ENCODE assay signal across 35 cellular contexts in the genomic region with DNA sequence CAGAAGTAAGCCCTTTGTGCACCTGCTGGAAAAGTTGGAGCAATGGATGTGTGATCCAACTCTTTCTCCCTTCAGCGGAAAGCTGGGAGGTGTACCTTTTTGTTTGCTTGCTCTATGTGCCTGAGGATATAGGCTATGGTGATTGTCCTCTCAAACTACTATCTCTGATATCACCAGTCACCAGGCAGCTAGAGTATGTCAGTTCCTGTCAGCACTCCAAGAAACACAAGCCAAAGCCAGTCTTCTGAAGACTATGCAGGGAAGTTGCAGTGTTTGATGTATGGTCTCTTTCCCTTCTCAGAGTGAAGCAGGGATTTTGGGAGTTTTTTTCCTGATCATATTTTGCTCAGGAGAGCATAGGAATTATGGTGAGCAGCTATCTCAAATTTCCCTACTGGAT.
"Had no signal": no experiment of that assay in that cellular context is flagged by ENCODE, and none has a peak within 500 bp of the region (broad histone marks: within the 10 kb centered on the region; RNA-seq: fewer than 3 reads in every experiment).

No MANE protein-coding gene starts in this region.

- H3K36me3 Mint-ChIP-seq: activated CD4-positive, alpha-beta memory T cell treated with anti-CD3 and anti-CD28 coated beads for 36 hours; activated CD8-positive, alpha-beta memory T cell treated with anti-CD3 and anti-CD28 coated beads, Interleukin-2, amount 10 ng/mL, durations not matched to agents 7 days and 5 days; activated naive CD4-positive, alpha-beta T cell treated with anti-CD3 and anti-CD28 coated beads, Interleukin-2, amount 50 U/mL, for 24 hours; activated naive CD8-positive, alpha-beta T cell treated with anti-CD3 and anti-CD28 coated beads for 36 hours; brain had no signal

- H3K27me3 Mint-ChIP-seq: activated B cell treated with CpG ODN at 0.5 μM for 24 hours; activated CD4-positive, alpha-beta memory T cell treated with anti-CD3 and anti-CD28 coated beads for 36 hours; activated CD8-positive, alpha-beta memory T cell treated with anti-CD3 and anti-CD28 coated beads, Interleukin-2, amount 10 ng/mL, durations not matched to agents 7 days and 5 days; activated naive CD8-positive, alpha-beta T cell treated with anti-CD3 and anti-CD28 coated beads, Interleukin-2, amount 50 U/mL, for 24 hours; central memory CD8-positive, alpha-beta T cell; effector memory CD8-positive, alpha-beta T cell had no signal

- H3K9me3 ChIP-seq: adrenal gland, esophagus squamous epithelium had no signal

- H3K4me1 ChIP-seq: breast epithelium, esophagus squamous epithelium, gastroesophageal sphincter, heart right ventricle had no signal

- H3K27ac ChIP-seq: adrenal gland, breast epithelium, esophagus squamous epithelium, gastroesophageal sphincter, heart right ventricle, hepatocyte, WERI-Rb-1 had no signal

- H3K4me3 Mint-ChIP-seq: activated B cell treated with CpG ODN at 0.5 μM for 24 hours; activated CD4-positive, alpha-beta memory T cell treated with anti-CD3 and anti-CD28 coated beads for 36 hours; activated CD8-positive, alpha-beta memory T cell treated with anti-CD3 and anti-CD28 coated beads, Interleukin-2, amount 10 ng/mL, durations not matched to agents 7 days and 5 days; activated CD8-positive, alpha-beta T cell treated with anti-CD3 and anti-CD28 coated beads, Interleukin-2, amount 10 ng/mL, durations not matched to agents 7 days and 5 days; activated naive CD4-positive, alpha-beta T cell treated with anti-CD3 and anti-CD28 coated beads for 36 hours; activated naive CD4-positive, alpha-beta T cell treated with anti-CD3 and anti-CD28 coated beads, Interleukin-2, amount 50 U/mL, for 24 hours; activated naive CD8-positive, alpha-beta T cell treated with anti-CD3 and anti-CD28 coated beads for 36 hours; activated naive CD8-positive, alpha-beta T cell treated with anti-CD3 and anti-CD28 coated beads, Interleukin-2, amount 50 U/mL, for 24 hours; activated T-helper 1 cell treated with anti-CD3 and anti-CD28 coated beads, Interleukin-12 subunit alpha, Interleukin-12 subunit beta, Interleukin-2, Interleukin-4 antibody, amounts not matched to agents 30 ng/mL and 10 ng/mL and 1 ng/mL, durations not matched to agents 14 hours and 24 hours and 36 hours; brain; central memory CD8-positive, alpha-beta T cell; effector memory CD8-positive, alpha-beta T cell had no signal

- DNase-seq: activated B cell treated with CpG ODN at 0.5 μM for 24 hours; activated CD4-positive, alpha-beta memory T cell treated with anti-CD3 and anti-CD28 coated beads for 36 hours; activated CD4-positive, alpha-beta T cell treated with anti-CD3 and anti-CD28 coated beads for 48 hours; activated CD8-positive, alpha-beta memory T cell treated with anti-CD3 and anti-CD28 coated beads, Interleukin-2, amount 10 ng/mL, durations not matched to agents 7 days and 5 days; activated CD8-positive, alpha-beta memory T cell treated with anti-CD3 and anti-CD28 coated beads, Interleukin-2, amount 50 U/mL, for 4 hours; activated CD8-positive, alpha-beta T cell treated with anti-CD3 and anti-CD28 coated beads, Interleukin-2, amount 10 ng/mL, durations not matched to agents 7 days and 5 days; activated effector memory CD4-positive, alpha-beta T cell treated with anti-CD3 and anti-CD28 coated beads, Interleukin-2, amount 50 U/mL, for 16 hours; activated naive CD4-positive, alpha-beta T cell treated with anti-CD3 and anti-CD28 coated beads for 36 hours; activated naive CD8-positive, alpha-beta T cell treated with anti-CD3 and anti-CD28 coated beads for 36 hours; activated naive CD8-positive, alpha-beta T cell treated with anti-CD3 and anti-CD28 coated beads, Interleukin-2, amount 50 U/mL, for 24 hours; activated T-cell treated with anti-CD3 and anti-CD28 coated beads, Interleukin-2, amount 50 U/mL, for 1 hour; activated T-cell treated with anti-CD3 and anti-CD28 coated beads, Interleukin-2, amount 50 U/mL, for 48 hours; adrenal gland; amygdala; aorta; cortex of kidney; dermis blood vessel endothelial cell; effector CD4-positive, alpha-beta T cell; effector memory CD8-positive, alpha-beta T cell; esophagus squamous epithelium; foreskin melanocyte; heart right ventricle; T-helper 2 cell; WERI-Rb-1 had no signal

- ATAC-seq: activated CD4-positive, CD25-positive, alpha-beta regulatory T cell treated with anti-CD3 and anti-CD28 coated beads, Interleukin-2, amount 50 U/mL, for 24 hours; activated CD8-positive, alpha-beta memory T cell treated with anti-CD3 and anti-CD28 coated beads, Interleukin-2, amount 10 ng/mL, durations not matched to agents 7 days and 5 days; activated CD8-positive, alpha-beta T cell treated with anti-CD3 and anti-CD28 coated beads, Interleukin-2, amount 10 ng/mL, durations not matched to agents 7 days and 5 days; activated naive CD8-positive, alpha-beta T cell treated with anti-CD3 and anti-CD28 coated beads, Interleukin-2, amount 50 U/mL, for 24 hours; effector memory CD8-positive, alpha-beta T cell; gastroesophageal sphincter; heart right ventricle had no signal

- H3K4me3 ChIP-seq: adrenal gland, breast epithelium, esophagus squamous epithelium, gastroesophageal sphincter, heart right ventricle, hepatocyte had no signal

- H3K27me3 ChIP-seq: adrenal gland, breast epithelium, esophagus squamous epithelium, heart right ventricle, hepatocyte had no signal

- H2AFZ ChIP-seq: hepatocyte had no signal

- H3K27ac Mint-ChIP-seq: activated B cell treated with CpG ODN at 0.5 μM for 24 hours; activated CD4-positive, alpha-beta memory T cell treated with anti-CD3 and anti-CD28 coated beads for 36 hours; activated CD8-positive, alpha-beta memory T cell treated with anti-CD3 and anti-CD28 coated beads, Interleukin-2, amount 10 ng/mL, durations not matched to agents 7 days and 5 days; activated CD8-positive, alpha-beta T cell treated with anti-CD3 and anti-CD28 coated beads, Interleukin-2, amount 10 ng/mL, durations not matched to agents 7 days and 5 days; activated naive CD4-positive, alpha-beta T cell treated with anti-CD3 and anti-CD28 coated beads for 36 hours; activated naive CD4-positive, alpha-beta T cell treated with anti-CD3 and anti-CD28 coated beads, Interleukin-2, amount 50 U/mL, for 24 hours; activated naive CD8-positive, alpha-beta T cell treated with anti-CD3 and anti-CD28 coated beads for 36 hours; activated naive CD8-positive, alpha-beta T cell treated with anti-CD3 and anti-CD28 coated beads, Interleukin-2, amount 50 U/mL, for 24 hours; activated T-helper 1 cell treated with anti-CD3 and anti-CD28 coated beads, Interleukin-12 subunit alpha, Interleukin-12 subunit beta, Interleukin-2, Interleukin-4 antibody, amounts not matched to agents 30 ng/mL and 10 ng/mL and 1 ng/mL, durations not matched to agents 14 hours and 24 hours and 36 hours; activated T-helper 2 cell treated with anti-CD3 and anti-CD28 coated beads, Interferon-gamma antibody, Interleukin-2, Interleukin-4, amounts not matched to agents 10 μg/mL and 5 μg/mL and 100 μg/mL, durations not matched to agents 14 hours and 24 hours and 36 hours; brain; effector memory CD8-positive, alpha-beta T cell had no signal

- H3K79me2 ChIP-seq: hepatocyte had no signal

- H3K4me1 Mint-ChIP-seq: activated B cell treated with CpG ODN at 0.5 μM for 24 hours; activated CD8-positive, alpha-beta memory T cell treated with anti-CD3 and anti-CD28 coated beads, Interleukin-2, amount 10 ng/mL, durations not matched to agents 7 days and 5 days; activated naive CD4-positive, alpha-beta T cell treated with anti-CD3 and anti-CD28 coated beads, Interleukin-2, amount 50 U/mL, for 24 hours; activated naive CD8-positive, alpha-beta T cell treated with anti-CD3 and anti-CD28 coated beads for 36 hours; activated naive CD8-positive, alpha-beta T cell treated with anti-CD3 and anti-CD28 coated beads, Interleukin-2, amount 50 U/mL, for 24 hours; central memory CD8-positive, alpha-beta T cell had no signal

- FAIRE-seq: colon, TTC549 had no signal

- H3K4me2 ChIP-seq: hepatocyte had no signal

- H3K36me3 ChIP-seq: adrenal gland, breast epithelium, esophagus squamous epithelium, gastroesophageal sphincter, heart right ventricle, WERI-Rb-1 had no signal

- H3K9me3 Mint-ChIP-seq: activated naive CD4-positive, alpha-beta T cell treated with anti-CD3 and anti-CD28 coated beads for 36 hours; activated naive CD4-positive, alpha-beta T cell treated with anti-CD3 and anti-CD28 coated beads, Interleukin-2, amount 50 U/mL, for 24 hours; activated T-helper 1 cell treated with anti-CD3 and anti-CD28 coated beads, Interleukin-12 subunit alpha, Interleukin-12 subunit beta, Interleukin-2, Interleukin-4 antibody, amounts not matched to agents 30 ng/mL and 10 ng/mL and 1 ng/mL, durations not matched to agents 14 hours and 24 hours and 36 hours; activated T-helper 2 cell treated with anti-CD3 and anti-CD28 coated beads, Interferon-gamma antibody, Interleukin-2, Interleukin-4, amounts not matched to agents 10 μg/mL and 5 μg/mL and 100 μg/mL, durations not matched to agents 14 hours and 24 hours and 36 hours; central memory CD8-positive, alpha-beta T cell; effector memory CD8-positive, alpha-beta T cell had no signal
